In genomic region chr20:50710492-50711063, GRCh38 we compare ENCODE assay signal across 1 cellular context.
TF ChIP-seq lines count a peak whose summit lies in the region.

No MANE protein-coding gene starts in this region.

TF ChIP-seq in HepG2, 621 proteins besides CTCF, POLR2A, EP300 and RAD21 (continues in another document):
- TF ChIP-seq ARNT (IDR thresholded peaks at IDR 0.05) (no peak), ZNF33A (CRISPR knock-in tag; IDR thresholded peaks at IDR 0.05; ENCODE audit: borderline replicate concordance) (no peak), REST (IDR thresholded peaks at IDR 0.05; ENCODE audit: borderline replicate concordance in 1 of 2, low read depth in 1 of 2, low read length in 2 of 2) (no peak), KMT2B (CRISPR knock-in tag; IDR thresholded peaks at IDR 0.05) (no peak), ZMYM2 (CRISPR knock-in tag; IDR thresholded peaks at IDR 0.05) (peak; percentile 57; the same call in 1 of the 2 replicates), MED1 (CRISPR knock-in tag; IDR thresholded peaks at IDR 0.05) (peak; percentile 66), ZNF546 (CRISPR knock-in tag; conservative IDR thresholded peaks at IDR 0.05) (no peak), DDIT3 (CRISPR knock-in tag; IDR thresholded peaks at IDR 0.05) (no peak), HOXA5 (CRISPR knock-in tag; IDR thresholded peaks at IDR 0.05) (0 out of 2 replicates have a peak, but pooled peaks have one; percentile 33), YY1 (IDR thresholded peaks at IDR 0.05; ENCODE audit: insufficient read depth, insufficient replicate concordance, low read depth, low read length) (no peak), PRPF4 (IDR thresholded peaks at IDR 0.05; ENCODE audit: low read depth, low read length, poor library complexity, severe bottlenecking) (no peak), MLX (CRISPR knock-in tag; IDR thresholded peaks at IDR 0.05) (no peak), ZNF563 (CRISPR knock-in tag; IDR thresholded peaks at IDR 0.05) (no peak; the same call in 1 of the 2 replicates), ZBTB2 (CRISPR knock-in tag; IDR thresholded peaks at IDR 0.05; ENCODE audit: low read depth) (no peak), SP140L (CRISPR knock-in tag; IDR thresholded peaks at IDR 0.05; ENCODE audit: borderline replicate concordance) (no peak), RFX1 (IDR thresholded peaks at IDR 0.05) (no peak), ZNF230 (CRISPR knock-in tag; IDR thresholded peaks at IDR 0.05) (no peak), NRL (CRISPR knock-in tag; IDR thresholded peaks at IDR 0.05; ENCODE audit: borderline replicate concordance) (no peak), ZNF841 (CRISPR knock-in tag; IDR thresholded peaks at IDR 0.05; ENCODE audit: borderline replicate concordance) (no peak), ZNF354B (CRISPR knock-in tag; IDR thresholded peaks at IDR 0.05) (no peak), DMAP1 (CRISPR knock-in tag; IDR thresholded peaks at IDR 0.05) (peak; percentile 21; the same call in 1 of the 2 replicates), ZNF569 (CRISPR knock-in tag; IDR thresholded peaks at IDR 0.05; ENCODE audit: borderline replicate concordance) (no peak), NFIC (IDR thresholded peaks at IDR 0.05; ENCODE audit: low read length) (no peak), ARID4A (CRISPR knock-in tag; IDR thresholded peaks at IDR 0.05; ENCODE audit: borderline replicate concordance) (peak; percentile 37; the same call in 1 of the 2 replicates), FOXP1 (IDR thresholded peaks at IDR 0.05) (no peak), FOXP1 (CRISPR knock-in tag; IDR thresholded peaks at IDR 0.05) (peak; percentile 57; the same call in 1 of the 2 replicates), MED13 (CRISPR knock-in tag; IDR thresholded peaks at IDR 0.05) (no peak), HNRNPH1 (optimal IDR thresholded peaks at IDR 0.05; ENCODE audit: low read depth, low read length) (no peak), ZNF367 (CRISPR knock-in tag; IDR thresholded peaks at IDR 0.05; ENCODE audit: borderline replicate concordance) (0 out of 2 replicates have a peak, but pooled peaks have one; percentile 39), GLI4 (CRISPR knock-in tag; IDR thresholded peaks at IDR 0.05; ENCODE audit: borderline replicate concordance) (no peak), BCL3 (CRISPR knock-in tag; IDR thresholded peaks at IDR 0.05) (no peak), KAT8 (CRISPR knock-in tag; IDR thresholded peaks at IDR 0.05) (peak; percentile 60; the same call in 1 of the 2 replicates), RXRB (CRISPR knock-in tag; IDR thresholded peaks at IDR 0.05; ENCODE audit: borderline replicate concordance) (peak; percentile 54; the same call in 1 of the 2 replicates), MBD4 (IDR thresholded peaks at IDR 0.05; ENCODE audit: borderline replicate concordance, low read length) (no peak), ZNF12 (CRISPR knock-in tag; IDR thresholded peaks at IDR 0.05) (no peak), ZNF577 (CRISPR knock-in tag; IDR thresholded peaks at IDR 0.05; ENCODE audit: borderline replicate concordance, low read depth) (no peak), ELF1 (CRISPR knock-in tag; IDR thresholded peaks at IDR 0.05) (peak; percentile 88), JUND (CRISPR knock-in tag; IDR thresholded peaks at IDR 0.05) (no peak), NR2F1 (CRISPR knock-in tag; IDR thresholded peaks at IDR 0.05) (no peak), GATAD1 (CRISPR knock-in tag; IDR thresholded peaks at IDR 0.05) (no peak), HOXD1 (CRISPR knock-in tag; IDR thresholded peaks at IDR 0.05) (no peak), ZNF678 (CRISPR knock-in tag; IDR thresholded peaks at IDR 0.05) (no peak)
- TF ChIP-seq, protein P1, sequence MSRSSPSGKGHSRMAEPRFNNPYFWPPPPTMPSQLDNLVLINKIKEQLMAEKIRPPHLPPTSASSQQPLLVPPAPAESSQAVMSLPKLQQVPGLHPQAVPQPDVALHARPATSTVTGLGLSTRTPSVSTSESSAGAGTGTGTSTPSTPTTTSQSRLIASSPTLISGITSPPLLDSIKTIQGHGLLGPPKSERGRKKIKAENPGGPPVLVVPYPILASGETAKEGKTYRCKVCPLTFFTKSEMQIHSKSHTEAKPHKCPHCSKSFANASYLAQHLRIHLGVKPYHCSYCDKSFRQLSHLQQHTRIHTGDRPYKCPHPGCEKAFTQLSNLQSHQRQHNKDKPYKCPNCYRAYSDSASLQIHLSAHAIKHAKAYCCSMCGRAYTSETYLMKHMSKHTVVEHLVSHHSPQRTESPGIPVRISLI (CRISPR knock-in tag; IDR thresholded peaks at IDR 0.05; ENCODE audit: borderline replicate concordance): no peak
- TF ChIP-seq, protein P2, sequence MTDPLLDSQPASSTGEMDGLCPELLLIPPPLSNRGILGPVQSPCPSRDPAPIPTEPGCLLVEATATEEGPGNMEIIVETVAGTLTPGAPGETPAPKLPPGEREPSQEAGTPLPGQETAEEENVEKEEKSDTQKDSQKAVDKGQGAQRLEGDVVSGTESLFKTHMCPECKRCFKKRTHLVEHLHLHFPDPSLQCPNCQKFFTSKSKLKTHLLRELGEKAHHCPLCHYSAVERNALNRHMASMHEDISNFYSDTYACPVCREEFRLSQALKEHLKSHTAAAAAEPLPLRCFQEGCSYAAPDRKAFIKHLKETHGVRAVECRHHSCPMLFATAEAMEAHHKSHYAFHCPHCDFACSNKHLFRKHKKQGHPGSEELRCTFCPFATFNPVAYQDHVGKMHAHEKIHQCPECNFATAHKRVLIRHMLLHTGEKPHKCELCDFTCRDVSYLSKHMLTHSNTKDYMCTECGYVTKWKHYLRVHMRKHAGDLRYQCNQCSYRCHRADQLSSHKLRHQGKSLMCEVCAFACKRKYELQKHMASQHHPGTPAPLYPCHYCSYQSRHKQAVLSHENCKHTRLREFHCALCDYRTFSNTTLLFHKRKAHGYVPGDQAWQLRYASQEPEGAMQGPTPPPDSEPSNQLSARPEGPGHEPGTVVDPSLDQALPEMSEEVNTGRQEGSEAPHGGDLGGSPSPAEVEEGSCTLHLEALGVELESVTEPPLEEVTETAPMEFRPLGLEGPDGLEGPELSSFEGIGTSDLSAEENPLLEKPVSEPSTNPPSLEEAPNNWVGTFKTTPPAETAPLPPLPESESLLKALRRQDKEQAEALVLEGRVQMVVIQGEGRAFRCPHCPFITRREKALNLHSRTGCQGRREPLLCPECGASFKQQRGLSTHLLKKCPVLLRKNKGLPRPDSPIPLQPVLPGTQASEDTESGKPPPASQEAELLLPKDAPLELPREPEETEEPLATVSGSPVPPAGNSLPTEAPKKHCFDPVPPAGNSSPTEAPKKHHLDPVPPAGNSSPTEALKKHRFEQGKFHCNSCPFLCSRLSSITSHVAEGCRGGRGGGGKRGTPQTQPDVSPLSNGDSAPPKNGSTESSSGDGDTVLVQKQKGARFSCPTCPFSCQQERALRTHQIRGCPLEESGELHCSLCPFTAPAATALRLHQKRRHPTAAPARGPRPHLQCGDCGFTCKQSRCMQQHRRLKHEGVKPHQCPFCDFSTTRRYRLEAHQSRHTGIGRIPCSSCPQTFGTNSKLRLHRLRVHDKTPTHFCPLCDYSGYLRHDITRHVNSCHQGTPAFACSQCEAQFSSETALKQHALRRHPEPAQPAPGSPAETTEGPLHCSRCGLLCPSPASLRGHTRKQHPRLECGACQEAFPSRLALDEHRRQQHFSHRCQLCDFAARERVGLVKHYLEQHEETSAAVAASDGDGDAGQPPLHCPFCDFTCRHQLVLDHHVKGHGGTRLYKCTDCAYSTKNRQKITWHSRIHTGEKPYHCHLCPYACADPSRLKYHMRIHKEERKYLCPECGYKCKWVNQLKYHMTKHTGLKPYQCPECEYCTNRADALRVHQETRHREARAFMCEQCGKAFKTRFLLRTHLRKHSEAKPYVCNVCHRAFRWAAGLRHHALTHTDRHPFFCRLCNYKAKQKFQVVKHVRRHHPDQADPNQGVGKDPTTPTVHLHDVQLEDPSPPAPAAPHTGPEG (CRISPR knock-in tag; IDR thresholded peaks at IDR 0.05): no peak
- TF ChIP-seq, protein P3, sequence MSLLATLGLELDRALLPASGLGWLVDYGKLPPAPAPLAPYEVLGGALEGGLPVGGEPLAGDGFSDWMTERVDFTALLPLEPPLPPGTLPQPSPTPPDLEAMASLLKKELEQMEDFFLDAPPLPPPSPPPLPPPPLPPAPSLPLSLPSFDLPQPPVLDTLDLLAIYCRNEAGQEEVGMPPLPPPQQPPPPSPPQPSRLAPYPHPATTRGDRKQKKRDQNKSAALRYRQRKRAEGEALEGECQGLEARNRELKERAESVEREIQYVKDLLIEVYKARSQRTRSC (CRISPR knock-in tag; IDR thresholded peaks at IDR 0.05; ENCODE audit: low read depth): no peak
